8 cellular contexts compared by ENCODE assay signal in genomic region chr12:94101902-94102660, GRCh38. TPM values are rescaled to one million over a fixed set of nuclear protein-coding genes. Genes with fewer than 3 reads are reported as not detected.
A peak's percentile ranks its signal among the peaks of the same experiment; 100 is the strongest.
DNase-seq lines count a peak whose midpoint lies in the region; ATAC-seq and TF ChIP-seq lines count a peak whose summit lies in the region.

No MANE protein-coding gene starts in this region.

- H3K27ac ChIP-seq in upper lobe of left lung = peak overlapping the region in 2 of 4 donors; percentile 60 to 72

- peak; percentile 74 for ATAC-seq in HG02840 (IDR thresholded peaks at IDR 0.05; ENCODE audit: low FRiP score, unreplicated experiment)
- peak; percentile 86 to 92 for ATAC-seq in left cardiac atrium
- peak; percentile 90 to 96 for ATAC-seq in upper lobe of left lung (ENCODE audit: low FRiP score in 2 of 2)

- peaks cover 11% of the 10 kb centered on the region for H3K4me1 ChIP-seq in adipocyte (ENCODE audit: control insufficient read depth, insufficient read depth, low read length)
- peaks cover 10 to 19% (median 15%) of the 10 kb centered on the region in 4 donors for H3K4me1 ChIP-seq in upper lobe of left lung

- peak overlapping the region; percentile 87 for H3K4me3 ChIP-seq in adipocyte (ENCODE audit: low read length)
- H3K4me3 ChIP-seq in upper lobe of left lung = peak overlapping the region; percentile 63 to 70 (median 66)

- no peak for TF ChIP-seq EP300 in upper lobe of left lung (IDR thresholded peaks at IDR 0.05)

- no peaks in the 10 kb centered on the region for H3K9me3 ChIP-seq in adipocyte (ENCODE audit: control insufficient read depth, low read length)
- H3K9me3 ChIP-seq in upper lobe of left lung = no peaks in the 10 kb centered on the region

- DNase-seq in NCI-H1417 treated with DMSO at 0.1 percent for 48 hours (lab: John Stamatoyannopoulos, UW) (peak; percentile 53), T follicular helper cell (ENCODE audit: low read depth) (peak; percentile 72), adipocyte (ENCODE audit: low read depth) (peak; percentile 97), left cardiac atrium (peak; percentile 89), posterior vena cava (ENCODE audit: low spot score) (peak; percentile 95), upper lobe of left lung (peak; percentile 89 to 91)

- TF ChIP-seq CTCF in GM12873 (IDR thresholded peaks at IDR 0.05; ENCODE audit: insufficient read depth, low read depth, low read length, missing control alignments) = peak; percentile 89
- TF ChIP-seq CTCF in upper lobe of left lung (IDR thresholded peaks at IDR 0.05) = peak; percentile 72 to 92 (median 87)

- 2 to 3% methylated on average over 11 to 38 of the region's 46 CpGs for WGBS in upper lobe of left lung, 2 donors

- H3K27me3 ChIP-seq in adipocyte (replicated peaks; ENCODE audit: control insufficient read depth, insufficient read depth, low read length) (no peaks in the 10 kb centered on the region), upper lobe of left lung (no peaks in the 10 kb centered on the region)

- H3K36me3 ChIP-seq in adipocyte (ENCODE audit: control insufficient read depth, insufficient read depth, low read length, severe bottlenecking) = no peaks in the 10 kb centered on the region
- no peaks in the 10 kb centered on the region for H3K36me3 ChIP-seq in upper lobe of left lung

- intact Hi-C loops in left cardiac atrium (cut with DNase I) (loop anchor here (2.0 to 5.0 kb wide), 5 partner anchors 335 to 1115 kb away; no protein-coding TSS in a partner anchor), posterior vena cava (cut with DNase I) (loop anchor here (2.0 to 5.0 kb wide), 3 partner anchors 535 to 600 kb away; no protein-coding TSS in a partner anchor)

- no peak for TF ChIP-seq POLR2A in upper lobe of left lung (IDR thresholded peaks at IDR 0.05)

- peak overlapping the region; percentile 86 for H3K9ac ChIP-seq in adipocyte (ENCODE audit: low read length)

RNA-seq across cellular contexts. Expression of gene PLXNC1, which starts 46.3 kb away (rescaled TPM):
- total RNA-seq in left cardiac atrium (1 to 10 TPM; 3.2 to 4.1 TPM), posterior vena cava (10 to 100 TPM in 1 of 2 donors, 1 to 10 TPM in 1; 9.2 to 15.3 TPM), upper lobe of left lung (10 to 100 TPM; 14.1 to 51.3 (median 24.6) TPM)
